In genomic region chr12:15752780-15753179, GRCh38 we compare ENCODE assay signal across 25 cellular contexts. TPM values are rescaled to one million over a fixed set of nuclear protein-coding genes. Genes with fewer than 3 reads are reported as not detected.
A peak's percentile ranks its signal among the peaks of the same experiment; 100 is the strongest.
DNase-seq lines count a peak whose midpoint lies in the region; TF ChIP-seq lines count a peak whose summit lies in the region.
"Had no signal": no experiment of that assay in that cellular context is flagged by ENCODE, and none has a peak within 500 bp of the region (broad histone marks: within the 10 kb centered on the region; RNA-seq: fewer than 3 reads in every experiment).

No MANE protein-coding gene starts in this region.

- H3K36me3 ChIP-seq in brain microvascular endothelial cell (replicated peaks): no peaks in the 10 kb centered on the region
- H3K36me3 ChIP-seq: HAP-1, left lung, prostate gland, tibial artery had no signal

- H3K4me3 ChIP-seq in brain microvascular endothelial cell (ENCODE audit: low read depth, low read length): no peak overlapping the region
- H3K4me3 ChIP-seq: HAP-1, left lung, prostate gland, tibial artery had no signal

- H3K27ac ChIP-seq in brain microvascular endothelial cell: peak overlapping the region; percentile 12
- H3K27ac ChIP-seq: left lung, prostate gland, tibial artery had no signal

- in situ Hi-C loops in brain microvascular endothelial cell (cut with HindIII; ENCODE audit: low pct_ligation_motif_present, low sequenced_read_pairs): no loop called here

- no peak for TF ChIP-seq CTCF in brain microvascular endothelial cell (IDR thresholded peaks at IDR 0.05; ENCODE audit: low read depth, low read length, missing control alignments)

- H3K27me3 ChIP-seq in brain microvascular endothelial cell (replicated peaks): no peaks in the 10 kb centered on the region
- H3K27me3 ChIP-seq: left lung, tibial artery had no signal

- peak; percentile 9 for DNase-seq in AG20443 (ENCODE audit: low spot score)
- DNase-seq in LHCN-M2 (ENCODE audit: low read depth): peak; percentile 71
- no peak for DNase-seq in brain microvascular endothelial cell
- DNase-seq in myocyte (ENCODE audit: low read depth): peak; percentile 49
- no peak for DNase-seq in iPS-NIHi11 (ENCODE audit: low spot score)
- no peak for DNase-seq in NOMO-1 (lab: John Stamatoyannopoulos, UW; ENCODE audit: unreplicated experiment in 2 of 2)
- no peak for DNase-seq in activated CD8-positive, alpha-beta memory T cell treated with anti-CD3 and anti-CD28 coated beads, Interleukin-2, amount 50 U/mL, for 4 hours
- no peak for DNase-seq in effector CD4-positive, alpha-beta T cell
- DNase-seq: activated CD4-positive, alpha-beta memory T cell treated with anti-CD3 and anti-CD28 coated beads for 36 hours; amniotic stem cell; CD8-positive, alpha-beta T cell; DMS53; erythroblast; left lung; midbrain; NCI-H1417; NCI-H2171; nephron progenitor cell; OCI-M1; SHP77; stimulated activated naive CD8-positive, alpha-beta T cell treated with anti-CD3 and anti-CD28 coated beads, Interleukin-15, Interleukin-2, amounts not matched to agents 100 U/mL and 50 U/mL, for 24 hours; T-helper 17 cell; tibial artery had no signal

RNA-seq across cellular contexts. Expression of gene EPS8, which starts 36.4 kb away (rescaled TPM):
- total RNA-seq in LHCN-M2 (2014; rRNA removed) (162 and 193 TPM in 2 replicates), myocyte (65.2 and 80.3 TPM in 2 replicates)
- 59.2 TPM for polyA plus RNA-seq in LHCN-M2 (2012)
- polyA plus RNA-seq in myocyte (2012): 47.1 TPM

Comparison
In these comparisons a context has a peak if more than half of its experiments do, and no peak if none do; other contexts are left out.
1. DNase-seq: peak in AG20443 (single experiment), LHCN-M2 (single experiment) and myocyte (single experiment); none in brain microvascular endothelial cell (single experiment), iPS-NIHi11 (single experiment), NOMO-1 (0 of 2), activated CD8-positive, alpha-beta memory T cell treated with anti-CD3 and anti-CD28 coated beads, Interleukin-2, amount 50 U/mL, for 4 hours (single experiment) and effector CD4-positive, alpha-beta T cell (single experiment).